19 cellular contexts compared by ENCODE assay signal in genomic region chr4:76226418-76226817, GRCh38. TPM values are rescaled to one million over a fixed set of nuclear protein-coding genes. Genes with fewer than 3 reads are reported as not detected.
DNase-seq lines count a peak whose midpoint lies in the region; ATAC-seq, FAIRE-seq and TF ChIP-seq lines count a peak whose summit lies in the region.
"Had no signal": no experiment of that assay in that cellular context is flagged by ENCODE, and none has a peak within 500 bp of the region (broad histone marks: within the 10 kb centered on the region; RNA-seq: fewer than 3 reads in every experiment).

No MANE protein-coding gene starts in this region.

- no peaks in the 10 kb centered on the region for H4K20me1 ChIP-seq in HepG2 (ENCODE audit: insufficient read depth, low read length)
- H4K20me1 ChIP-seq: BLaER1 treated with 17β-estradiol and CSF1 and Interleukin-3, amounts not matched to agents 10 nM and 100 nM had no signal

- H3K4me1 ChIP-seq in HepG2 (ENCODE audit: insufficient read depth, low read length) (peaks cover 10% of the 10 kb centered on the region; the same call in 1 of the 2 replicates), transverse colon (peaks cover 0 to 11% (median 3%) of the 10 kb centered on the region in 4 donors), HAP-1 (no peaks in the 10 kb centered on the region)
- H3K4me1 ChIP-seq: BLaER1 treated with 17β-estradiol and CSF1 and Interleukin-3, amounts not matched to agents 10 nM and 100 nM had no signal

- DNase-seq in DMS79 (lab: John Stamatoyannopoulos, UW) (peak; percentile 55), NCI-H1092 treated with DMSO at 0.1 percent for 48 hours (lab: John Stamatoyannopoulos, UW) (peak; percentile 76), HepG2 (ENCODE audit: low spot score) (no peak), transverse colon (peak; percentile 39), HAP-1 (ENCODE audit: low spot score in 2 of 2) (no peak), AML-193 (lab: John Stamatoyannopoulos, UW) (no peak), HT-29 (ENCODE audit: low spot score) (no peak)
- DNase-seq: 8988T; CD8-positive, alpha-beta memory T cell; COR-L47; DMS 273 treated with DMSO at 0.1 percent for 48 hours; GDM1; GM23248; HCEC 1CT; IMR-90 had no signal

- TF ChIP-seq CTCF in HepG2 (CRISPR knock-in tag; IDR thresholded peaks at IDR 0.05) (no peak), transverse colon (IDR thresholded peaks at IDR 0.05) (no peak)

- no peak overlapping the region for H3K4me2 ChIP-seq in HepG2 (ENCODE audit: low read depth, low read length)
- H3K4me2 ChIP-seq: BLaER1 treated with 17β-estradiol and CSF1 and Interleukin-3, amounts not matched to agents 10 nM and 100 nM had no signal

- H3K27ac ChIP-seq in HepG2 (ENCODE audit: extremely low read length, insufficient read depth, low read length), result no peak overlapping the region
- no peak overlapping the region for H3K27ac ChIP-seq in transverse colon
- H3K27ac ChIP-seq: BLaER1 treated with 17β-estradiol and CSF1 and Interleukin-3, amounts not matched to agents 10 nM and 100 nM; GM23248 had no signal

- intact Hi-C loops in HepG2 (cut with micrococcal nuclease; ENCODE audit: unreplicated experiment) (no loop called here), transverse colon (cut with DNase I; ENCODE audit: low total_unique reads) (no loop called here)

- H3K4me3 ChIP-seq in HepG2 (replicated peaks in 1 of 3; ENCODE audit: insufficient read depth in 1 of 3, low read depth in 2 of 3, low read length in 3 of 3) (no peak overlapping the region), transverse colon (no peak overlapping the region), HAP-1 (no peak overlapping the region)
- H3K4me3 ChIP-seq: BLaER1 treated with 17β-estradiol and CSF1 and Interleukin-3, amounts not matched to agents 10 nM and 100 nM; GM23248 had no signal

- no peak for ATAC-seq in HepG2

- H3K9me3 ChIP-seq in HepG2 (ENCODE audit: low read length), result no peaks in the 10 kb centered on the region
- H3K9me3 ChIP-seq in transverse colon, result peaks cover 0 to 5% of the 10 kb centered on the region in 2 donors
- 0 out of 2 replicates have a peak, but pooled peaks cover 3% of the 10 kb centered on the region for H3K9me3 ChIP-seq in HAP-1

- POLR2A ChIA-PET in HepG2 (lab: Yijun Ruan, JAX), result interaction anchor here (1.0 kb wide), 1 partner anchor 12 kb away, joined by 3 read pairs; no protein-coding TSS in a partner anchor

- TF ChIP-seq RAD21 in HepG2 (CRISPR knock-in tag; IDR thresholded peaks at IDR 0.05), result no peak

- WGBS in HepG2 (ENCODE audit: low lambda C conversion rate), result 0% methylated on average over 1 of the region's 1 CpG
- 0% methylated on average over 1 of the region's 1 CpG; no CpG with 5 or more reads in 1 of the 2 donors for WGBS in transverse colon (ENCODE audit: low coverage in 1 of 2), 2 donors

- H3K79me2 ChIP-seq in HepG2 (ENCODE audit: insufficient read depth, low read length), result no peaks in the 10 kb centered on the region

- in situ Hi-C loops in HepG2 (cut with HindIII; ENCODE audit: extremely low pct_ligation_motif_present, low pct_unique_long_range_greater_than_20kb), result no loop called here
- in situ Hi-C loops in transverse colon (cut with MboI; ENCODE audit: low pct_ligation_motif_present in 1 of 4, low pct_unique_long_range_greater_than_20kb in 1 of 4, low sequenced_read_pairs in 3 of 4), result no loop called here
- in situ Hi-C loops in HAP-1 (cut with MboI; ENCODE audit: low sequenced_read_pairs), result no loop called here

- FAIRE-seq in HepG2 (lab: Jason Lieb, UNC), result no peak
- FAIRE-seq: GM12892, GM18507 had no signal

- BruUV-seq in HepG2 (replicated peaks; lab: Mats Ljungman, UMichigan), result no TSS peak

- H3K27me3 ChIP-seq in HepG2 (ENCODE audit: control insufficient read depth in 1 of 2, insufficient read depth in 2 of 2, low read length in 2 of 2) (no peaks in the 10 kb centered on the region), transverse colon (no peaks in the 10 kb centered on the region), HAP-1 (ENCODE audit: low read depth) (no peaks in the 10 kb centered on the region)
- H3K27me3 ChIP-seq: BLaER1 treated with 17β-estradiol and CSF1 and Interleukin-3, amounts not matched to agents 10 nM and 100 nM had no signal

- H3K36me3 ChIP-seq in HepG2 (replicated peaks in 1 of 2; ENCODE audit: control insufficient read depth in 1 of 2, insufficient read depth in 2 of 2, low read length in 2 of 2) (no peaks in the 10 kb centered on the region), transverse colon (no peaks in the 10 kb centered on the region), HAP-1 (replicated peaks) (no peaks in the 10 kb centered on the region)
- H3K36me3 ChIP-seq: BLaER1 treated with 17β-estradiol and CSF1 and Interleukin-3, amounts not matched to agents 10 nM and 100 nM had no signal

- CTCF ChIA-PET in HepG2 (lab: Yijun Ruan, JAX; ENCODE audit: low intra/inter-chr PET ratio, low total read pairs), result no interaction called here

- no peak overlapping the region for H3K9ac ChIP-seq in HepG2 (ENCODE audit: insufficient read depth, low read depth, low read length)
- H3K9ac ChIP-seq: BLaER1 treated with 17β-estradiol and CSF1 and Interleukin-3, amounts not matched to agents 10 nM and 100 nM; GM23248 had no signal

- TF ChIP-seq EP300 in HepG2 (IDR thresholded peaks at IDR 0.05; ENCODE audit: low read depth in 2 of 2, low read length in 2 of 2), result no peak
- no peak for TF ChIP-seq EP300 in HepG2 (CRISPR knock-in tag; IDR thresholded peaks at IDR 0.05; ENCODE audit: borderline replicate concordance)
- TF ChIP-seq EP300 in transverse colon (IDR thresholded peaks at IDR 0.05; ENCODE audit: low read depth), result no peak

- no peak overlapping the region for H2AFZ ChIP-seq in HepG2 (ENCODE audit: low read length)
- H2AFZ ChIP-seq: GM23248 had no signal

- TF ChIP-seq POLR2A in HepG2 (IDR thresholded peaks at IDR 0.05; ENCODE audit: insufficient read depth in 1 of 2, low read depth in 2 of 2, low read length in 2 of 2) (no peak), transverse colon (IDR thresholded peaks at IDR 0.05) (no peak)

TF ChIP-seq in HepG2, 621 proteins besides CTCF, POLR2A, EP300 and RAD21 (continues in another document):
- peak; percentile 22; the same call in 1 of the 2 replicates for TF ChIP-seq HNF4A (CRISPR knock-in tag; IDR thresholded peaks at IDR 0.05)

RNA-seq across cellular contexts. Expression of gene SCARB2, which starts 12.8 kb away (rescaled TPM):
- 23.5 and 43.4 TPM in 2 replicates for total RNA-seq in HepG2 (2016; rRNA removed; fragmentation: Illumina TruSeq; extraction: Trizol)
- total RNA-seq in HepG2 (2016; cell fraction: cytosol; rRNA removed; fragmentation: Illumina TruSeq; extraction: Trizol; ENCODE audit: low read depth), result 3.4 and 5.0 TPM in 2 replicates
- 27.0 and 44.9 TPM in 2 replicates for total RNA-seq in HepG2 (2016; cell fraction: insoluble cytoplasmic fraction; rRNA removed; fragmentation: Illumina TruSeq; extraction: Trizol)
- total RNA-seq in HepG2 (2016; cell fraction: membrane; rRNA removed; fragmentation: Illumina TruSeq; extraction: Trizol), result 11.4 and 14.4 TPM in 2 replicates
- 46.8 and 54.9 TPM in 2 replicates for total RNA-seq in HepG2 (2016; cell fraction: nucleus; rRNA removed; fragmentation: Illumina TruSeq; extraction: Trizol)
- 40.6 and 45.9 TPM in 2 replicates for polyA plus RNA-seq in HepG2 (2011; rRNA removed)
- polyA plus RNA-seq in HepG2 (2011; cell fraction: cytosol; rRNA removed), result 21.7 and 39.6 TPM in 2 replicates
- 16.5 and 20.8 TPM in 2 replicates for polyA plus RNA-seq in HepG2 (2011; cell fraction: nucleus; rRNA removed)
- 49.6 and 72.8 TPM in 2 replicates for polyA plus RNA-seq in HepG2 (2012)
- 2.5 and 3.1 TPM in 2 replicates for polyA plus RNA-seq in HepG2 (2016; cell fraction: cytosol; fragmentation: Illumina TruSeq; extraction: Trizol; ENCODE audit: low read depth)
- polyA plus RNA-seq in HepG2 (2016; cell fraction: insoluble cytoplasmic fraction; fragmentation: Illumina TruSeq; extraction: Trizol; ENCODE audit: low read depth), result 20.1 and 21.1 TPM in 2 replicates
- polyA plus RNA-seq in HepG2 (2016; cell fraction: membrane; fragmentation: Illumina TruSeq; extraction: Trizol; ENCODE audit: low read depth), result 6.3 and 6.6 TPM in 2 replicates
- polyA plus RNA-seq in HepG2 (2016; cell fraction: nucleus; fragmentation: Illumina TruSeq; extraction: Trizol; ENCODE audit: insufficient read depth, low read depth), result 41.0 and 42.6 TPM in 2 replicates
- 35.5 and 55.9 TPM in 2 replicates for polyA minus RNA-seq in HepG2 (2011; rRNA and poly(A)+ RNA removed; ENCODE audit: low replicate concordance)
- polyA minus RNA-seq in HepG2 (2011; cell fraction: cytosol; rRNA and poly(A)+ RNA removed), result 46.9 and 76.7 TPM in 2 replicates
- polyA minus RNA-seq in HepG2 (2011; cell fraction: nucleus; rRNA and poly(A)+ RNA removed), result 69.5 and 87.4 TPM in 2 replicates
- total RNA-seq in transverse colon, result 100 to 1,000 TPM; 139 to 210 (median 194) TPM
- total RNA-seq in HT-29 (2014; rRNA removed; shearing (Covaris generic)), result 99.5 and 105 TPM in 2 replicates

RNA-seq across cellular contexts. Expression of gene FAM47E, which starts 25.1 kb away (rescaled TPM):
- 0.29 and 0.33 TPM in 2 replicates for total RNA-seq in HepG2 (2016; rRNA removed; fragmentation: Illumina TruSeq; extraction: Trizol)
- 0.30 TPM in 1 of 2 replicates, not detected in the other for total RNA-seq in HepG2 (2016; cell fraction: cytosol; rRNA removed; fragmentation: Illumina TruSeq; extraction: Trizol; ENCODE audit: low read depth)
- total RNA-seq in HepG2 (2016; cell fraction: insoluble cytoplasmic fraction; rRNA removed; fragmentation: Illumina TruSeq; extraction: Trizol), result 0.37 and 0.65 TPM in 2 replicates
- total RNA-seq in HepG2 (2016; cell fraction: membrane; rRNA removed; fragmentation: Illumina TruSeq; extraction: Trizol), result 0.25 and 0.41 TPM in 2 replicates
- total RNA-seq in HepG2 (2016; cell fraction: nucleus; rRNA removed; fragmentation: Illumina TruSeq; extraction: Trizol), result 0.31 and 0.50 TPM in 2 replicates
- polyA plus RNA-seq in HepG2 (2011; rRNA removed), result 0.60 and 0.66 TPM in 2 replicates
- 0.24 and 0.50 TPM in 2 replicates for polyA plus RNA-seq in HepG2 (2011; cell fraction: cytosol; rRNA removed)
- polyA plus RNA-seq in HepG2 (2011; cell fraction: nucleus; rRNA removed), result 0.06 and 1.5 TPM in 2 replicates
- 1.2 and 1.8 TPM in 2 replicates for polyA plus RNA-seq in HepG2 (2012)
- 0.27 and 0.29 TPM in 2 replicates for polyA plus RNA-seq in HepG2 (2016; cell fraction: cytosol; fragmentation: Illumina TruSeq; extraction: Trizol; ENCODE audit: low read depth)
- polyA plus RNA-seq in HepG2 (2016; cell fraction: insoluble cytoplasmic fraction; fragmentation: Illumina TruSeq; extraction: Trizol; ENCODE audit: low read depth), result 0.29 and 0.50 TPM in 2 replicates
- not detected in 2 replicates for polyA plus RNA-seq in HepG2 (2016; cell fraction: membrane; fragmentation: Illumina TruSeq; extraction: Trizol; ENCODE audit: low read depth)
- polyA plus RNA-seq in HepG2 (2016; cell fraction: nucleus; fragmentation: Illumina TruSeq; extraction: Trizol; ENCODE audit: insufficient read depth, low read depth), result 0.44 TPM in 1 of 2 replicates, not detected in the other
- 0.02 TPM in 1 of 2 replicates, not detected in the other for polyA minus RNA-seq in HepG2 (2011; rRNA and poly(A)+ RNA removed; ENCODE audit: low replicate concordance)
- 0.69 TPM in 1 of 2 replicates, not detected in the other for polyA minus RNA-seq in HepG2 (2011; cell fraction: cytosol; rRNA and poly(A)+ RNA removed)
- 1.5 and 1.9 TPM in 2 replicates for polyA minus RNA-seq in HepG2 (2011; cell fraction: nucleus; rRNA and poly(A)+ RNA removed)
- total RNA-seq in transverse colon, result 1 to 10 TPM in 3 of 4 donors, under 1 TPM in 1; 0.20 to 7.8 (median 2.8) TPM
- 2.4 and 2.9 TPM in 2 replicates for total RNA-seq in HT-29 (2014; rRNA removed; shearing (Covaris generic))
- total RNA-seq: CD8-positive, alpha-beta memory T cell; GM23248; HT1080; IMR-90 had no signal
- polyA plus RNA-seq: CD8-positive, alpha-beta memory T cell; GM23248 had no signal

Comparison
In these comparisons a context has a peak if more than half of its experiments do, and no peak if none do; other contexts are left out.
1. DNase-seq: peak in DMS79 (single experiment), NCI-H1092 treated with DMSO at 0.1 percent for 48 hours (single experiment) and transverse colon (single experiment); none in HepG2 (single experiment), HAP-1 (0 of 2), AML-193 (0 of 2) and HT-29 (single experiment).